16 cellular contexts compared by ENCODE assay signal in genomic region chr19:31283701-31284100, GRCh38.
DNase-seq lines count a peak whose midpoint lies in the region; ATAC-seq and TF ChIP-seq lines count a peak whose summit lies in the region.
"Had no signal": no experiment of that assay in that cellular context is flagged by ENCODE, and none has a peak within 500 bp of the region (broad histone marks: within the 10 kb centered on the region; RNA-seq: fewer than 3 reads in every experiment).

No MANE protein-coding gene starts in this region.

- no peaks in the 10 kb centered on the region for H3K9me3 Mint-ChIP-seq in stimulated activated naive CD8-positive, alpha-beta T cell treated with anti-CD3 and anti-CD28 coated beads, Interleukin-15, amount 100 ng/mL, for 72 hours
- H3K9me3 Mint-ChIP-seq in nephron: no peaks in the 10 kb centered on the region
- H3K9me3 Mint-ChIP-seq: CD4-positive, alpha-beta T cell; H9 had no signal

- TF ChIP-seq CTCF in nephron (IDR thresholded peaks at IDR 0.05; ENCODE audit: unreplicated experiment in 3 of 3) (no peak), suprapubic skin (IDR thresholded peaks at IDR 0.05) (no peak)

- DNase-seq in stimulated activated naive CD8-positive, alpha-beta T cell treated with anti-CD3 and anti-CD28 coated beads, Interleukin-15, Interleukin-2, amounts not matched to agents 100 U/mL and 50 U/mL, for 24 hours: no peak
- no peak for DNase-seq in stimulated activated naive CD8-positive, alpha-beta T cell treated with anti-CD3 and anti-CD28 coated beads, Interleukin-15, amount 100 ng/mL, for 72 hours
- DNase-seq in sciatic nerve (ENCODE audit: low spot score): peak; percentile 35
- DNase-seq in caudate nucleus (lab: John Stamatoyannopoulos, UW): no peak
- DNase-seq in suprapubic skin (ENCODE audit: low spot score in 2 of 2): no peak
- DNase-seq: 8988T; AML-193; Calu3; CD4-positive, alpha-beta T cell; DMS79; GOT3; H9 had no signal

- WGBS in suprapubic skin: 92% methylated on average over 8 of the region's 8 CpGs

- peak; percentile 23 for ATAC-seq in stimulated activated naive CD8-positive, alpha-beta T cell treated with anti-CD3 and anti-CD28 coated beads, Interleukin-15, Interleukin-2, amounts not matched to agents 100 U/mL and 50 U/mL, for 24 hours
- no peak for ATAC-seq in stimulated activated naive CD8-positive, alpha-beta T cell treated with anti-CD3 and anti-CD28 coated beads, Interleukin-15, amount 100 ng/mL, for 72 hours
- ATAC-seq in sciatic nerve (no peak), GM21723 (IDR thresholded peaks at IDR 0.05; ENCODE audit: unreplicated experiment) (no peak)
- ATAC-seq: GM12878 had no signal

- peaks cover 4% of the 10 kb centered on the region for H3K4me1 ChIP-seq in suprapubic skin

- no peak for TF ChIP-seq POLR2A in suprapubic skin (IDR thresholded peaks at IDR 0.05)

- peak overlapping the region in 1 of 2 donors; percentile 62 for H3K27ac Mint-ChIP-seq in stimulated activated naive CD8-positive, alpha-beta T cell treated with anti-CD3 and anti-CD28 coated beads, Interleukin-15, amount 100 ng/mL, for 72 hours
- peak overlapping the region in 2 of 3 experiments; percentile 28 to 47 for H3K27ac Mint-ChIP-seq in nephron
- H3K27ac Mint-ChIP-seq: CD4-positive, alpha-beta T cell had no signal

- peaks cover 9% of the 10 kb centered on the region for H3K36me3 ChIP-seq in suprapubic skin

- H3K4me1 Mint-ChIP-seq in stimulated activated naive CD8-positive, alpha-beta T cell treated with anti-CD3 and anti-CD28 coated beads, Interleukin-15, amount 100 ng/mL, for 72 hours: peaks cover 6% of the 10 kb centered on the region
- H3K4me1 Mint-ChIP-seq in nephron: peaks cover 59% of the 10 kb centered on the region

- intact Hi-C loops in sciatic nerve (cut with DNase I): no loop called here

- H3K27me3 Mint-ChIP-seq in stimulated activated naive CD8-positive, alpha-beta T cell treated with anti-CD3 and anti-CD28 coated beads, Interleukin-15, amount 100 ng/mL, for 72 hours: peaks cover 7% of the 10 kb centered on the region
- no peaks in the 10 kb centered on the region for H3K27me3 Mint-ChIP-seq in nephron (ENCODE audit: low read depth)
- H3K27me3 Mint-ChIP-seq: CD4-positive, alpha-beta T cell had no signal

- no peak overlapping the region for H3K4me3 Mint-ChIP-seq in stimulated activated naive CD8-positive, alpha-beta T cell treated with anti-CD3 and anti-CD28 coated beads, Interleukin-15, amount 100 ng/mL, for 72 hours
- H3K4me3 Mint-ChIP-seq in nephron: no peak overlapping the region
- H3K4me3 Mint-ChIP-seq: CD4-positive, alpha-beta T cell; H9 had no signal

- H3K27ac ChIP-seq in caudate nucleus (ENCODE audit: low read depth, low read length): no peak overlapping the region
- no peak overlapping the region for H3K27ac ChIP-seq in suprapubic skin
- H3K27ac ChIP-seq: BLaER1 treated with 17β-estradiol and CSF1 and Interleukin-3, amounts not matched to agents 10 nM and 100 nM had no signal

- H3K9me3 ChIP-seq in suprapubic skin: no peaks in the 10 kb centered on the region
- H3K9me3 ChIP-seq: BLaER1 treated with 17β-estradiol and CSF1 and Interleukin-3, amounts not matched to agents 10 nM and 100 nM had no signal

- no peaks in the 10 kb centered on the region for H3K27me3 ChIP-seq in suprapubic skin
- H3K27me3 ChIP-seq: BLaER1 treated with 17β-estradiol and CSF1 and Interleukin-3, amounts not matched to agents 10 nM and 100 nM had no signal

- H3K4me3 ChIP-seq in suprapubic skin: no peak overlapping the region
- H3K4me3 ChIP-seq: BLaER1 treated with 17β-estradiol and CSF1 and Interleukin-3, amounts not matched to agents 10 nM and 100 nM; GM12878 had no signal

- no peak for TF ChIP-seq EP300 in suprapubic skin (IDR thresholded peaks at IDR 0.05)

- peaks cover 8% of the 10 kb centered on the region for H3K36me3 Mint-ChIP-seq in nephron (ENCODE audit: low read depth)
